In genomic region chr15:42890161-42890913, GRCh38 we compare ENCODE assay signal across 14 cellular contexts. TPM values are rescaled to one million over a fixed set of nuclear protein-coding genes. Genes with fewer than 3 reads are reported as not detected.
A peak's percentile ranks its signal among the peaks of the same experiment; 100 is the strongest.
DNase-seq lines count a peak whose midpoint lies in the region; ATAC-seq lines count a peak whose summit lies in the region.
"Had no signal": no experiment of that assay in that cellular context is flagged by ENCODE, and none has a peak within 500 bp of the region (broad histone marks: within the 10 kb centered on the region; RNA-seq: fewer than 3 reads in every experiment).

No MANE protein-coding gene starts in this region.

- peaks cover 5% of the 10 kb centered on the region; the same call in 1 of the 2 replicates for H3K9me3 ChIP-seq in NT2/D1 (ENCODE audit: insufficient read depth, low read length)
- H3K9me3 ChIP-seq: neutrophil had no signal

- H3K4ac ChIP-seq in mesendoderm (ENCODE audit: low read depth, low read length): no peak overlapping the region

- peak overlapping the region; percentile 75 for H3K18ac ChIP-seq in mesendoderm (ENCODE audit: low read length)

- H3K27me3 Mint-ChIP-seq in naive thymus-derived CD8-positive, alpha-beta T cell: no peaks in the 10 kb centered on the region
- no peaks in the 10 kb centered on the region for H3K27me3 Mint-ChIP-seq in T-helper 2 cell treated with Interferon-gamma antibody and Interleukin-4, amounts not matched to agents 5 μg/mL and 100 μg/mL, for 36 hours (ENCODE audit: low read depth)
- H3K27me3 Mint-ChIP-seq: activated naive CD8-positive, alpha-beta T cell treated with anti-CD3 and anti-CD28 coated beads for 36 hours; type B pancreatic cell had no signal

- no peak overlapping the region for H2BK15ac ChIP-seq in mesendoderm (replicated peaks; ENCODE audit: low read depth)

- no peak overlapping the region for H4K5ac ChIP-seq in mesendoderm (ENCODE audit: low read length)

- H3K79me1 ChIP-seq in mesendoderm (ENCODE audit: low read length): no peaks in the 10 kb centered on the region

- no peak overlapping the region for H3K9ac ChIP-seq in NT2/D1 (ENCODE audit: insufficient read length, low read depth)
- no peak overlapping the region for H3K9ac ChIP-seq in mesendoderm (ENCODE audit: low read length)

- no peak overlapping the region for H3K27ac Mint-ChIP-seq in naive thymus-derived CD8-positive, alpha-beta T cell
- H3K27ac Mint-ChIP-seq in T-helper 2 cell treated with Interferon-gamma antibody and Interleukin-4, amounts not matched to agents 5 μg/mL and 100 μg/mL, for 36 hours: no peak overlapping the region
- H3K27ac Mint-ChIP-seq: activated naive CD8-positive, alpha-beta T cell treated with anti-CD3 and anti-CD28 coated beads for 36 hours; type B pancreatic cell had no signal

- H3K4me2 ChIP-seq in mesendoderm (ENCODE audit: low read length): no peak overlapping the region

- no peaks in the 10 kb centered on the region for H3K27me3 ChIP-seq in NT2/D1 (ENCODE audit: insufficient read depth, insufficient read length)
- H3K27me3 ChIP-seq in mesendoderm (ENCODE audit: insufficient read depth, low read length, poor library complexity): no peaks in the 10 kb centered on the region
- H3K27me3 ChIP-seq: neutrophil had no signal

- peaks cover 6 to 26% (median 15%) of the 10 kb centered on the region in 3 donors for H3K36me3 Mint-ChIP-seq in naive thymus-derived CD8-positive, alpha-beta T cell
- peaks cover 10% of the 10 kb centered on the region for H3K36me3 Mint-ChIP-seq in T-helper 2 cell treated with Interferon-gamma antibody and Interleukin-4, amounts not matched to agents 5 μg/mL and 100 μg/mL, for 36 hours (ENCODE audit: low read depth)

- H3K23ac ChIP-seq in mesendoderm (ENCODE audit: low read length): no peak overlapping the region

- peaks cover 5 to 22% (median 16%) of the 10 kb centered on the region in 9 donors for H3K9me3 Mint-ChIP-seq in naive thymus-derived CD8-positive, alpha-beta T cell
- peaks cover 11% of the 10 kb centered on the region for H3K9me3 Mint-ChIP-seq in T-helper 2 cell treated with Interferon-gamma antibody and Interleukin-4, amounts not matched to agents 5 μg/mL and 100 μg/mL, for 36 hours

- no peaks in the 10 kb centered on the region for H3K79me2 ChIP-seq in mesendoderm (ENCODE audit: control insufficient read depth, insufficient read depth, low read length)

- H3K4me1 ChIP-seq in NT2/D1 (ENCODE audit: insufficient read depth, insufficient read length) (peaks cover 2% of the 10 kb centered on the region), mesendoderm (ENCODE audit: control insufficient read depth, low read depth, low read length) (peaks cover 5% of the 10 kb centered on the region)

- peak overlapping the region; percentile 34 for H3K56ac ChIP-seq in mesendoderm (ENCODE audit: low read length)

- no peak overlapping the region for H3K4me3 Mint-ChIP-seq in naive thymus-derived CD8-positive, alpha-beta T cell
- H3K4me3 Mint-ChIP-seq in T-helper 2 cell treated with Interferon-gamma antibody and Interleukin-4, amounts not matched to agents 5 μg/mL and 100 μg/mL, for 36 hours: no peak overlapping the region
- H3K4me3 Mint-ChIP-seq: activated naive CD8-positive, alpha-beta T cell treated with anti-CD3 and anti-CD28 coated beads for 36 hours; type B pancreatic cell had no signal

- no peak overlapping the region for H2AK5ac ChIP-seq in mesendoderm (ENCODE audit: low read length)

- DNase-seq in EH (ENCODE audit: low read depth): peak; percentile 90
- DNase-seq in NT2/D1 (ENCODE audit: low read depth, low spot score): peak; percentile 5
- peak; percentile 60 for DNase-seq in epithelial cell of prostate (ENCODE audit: low read depth, low spot score)
- peak; percentile 97 for DNase-seq in mesendoderm
- no peak for DNase-seq in naive thymus-derived CD8-positive, alpha-beta T cell
- DNase-seq in UCSD-AML1 (lab: John Stamatoyannopoulos, UW; ENCODE audit: unreplicated experiment): no peak
- no peak for DNase-seq in T-helper 2 cell treated with Interferon-gamma antibody and Interleukin-4, amounts not matched to agents 5 μg/mL and 100 μg/mL, for 36 hours (ENCODE audit: low spot score)
- DNase-seq: activated CD4-positive, alpha-beta T cell treated with anti-CD3 and anti-CD28 coated beads for 1 hour; activated naive CD8-positive, alpha-beta T cell treated with anti-CD3 and anti-CD28 coated beads for 36 hours; DMS153; NK-92 treated with Interleukin-12 subunit alpha and Interleukin-12 subunit beta, amount 100 ng/mL, for 24 hours had no signal

- no peaks in the 10 kb centered on the region for H3K36me3 ChIP-seq in NT2/D1 (ENCODE audit: insufficient read depth, insufficient read length, low read length)
- H3K36me3 ChIP-seq in mesendoderm (ENCODE audit: control insufficient read depth, insufficient read depth, low read length): no peaks in the 10 kb centered on the region
- H3K36me3 ChIP-seq: neutrophil had no signal

- H2BK120ac ChIP-seq in mesendoderm (ENCODE audit: low read depth, low read length): no peak overlapping the region

- no peak overlapping the region for H2BK5ac ChIP-seq in mesendoderm (ENCODE audit: low read length)

- WGBS in mesendoderm (ENCODE audit: extremely low coverage, insufficient coverage, low lambda C conversion rate): no CpG with 5 or more reads among the region's 2 CpGs

- H3K4me3 ChIP-seq in NT2/D1 (ENCODE audit: insufficient read length, low read depth) (no peak overlapping the region), mesendoderm (ENCODE audit: low read length) (no peak overlapping the region)

- POLR2A ChIA-PET in naive thymus-derived CD8-positive, alpha-beta T cell (lab: Charles Lee): no interaction called here

- no peak for ATAC-seq in naive thymus-derived CD8-positive, alpha-beta T cell
- no peak for ATAC-seq in HG03469 (IDR thresholded peaks at IDR 0.05; ENCODE audit: unreplicated experiment)

- H3K27ac ChIP-seq in epithelial cell of prostate: peak overlapping the region; percentile 85
- peak overlapping the region; percentile 38 for H3K27ac ChIP-seq in mesendoderm (ENCODE audit: low read depth, low read length)
- H3K27ac ChIP-seq: neutrophil had no signal

- no peak overlapping the region for H4K8ac ChIP-seq in mesendoderm (ENCODE audit: low read depth, low read length)

- H3K4me1 Mint-ChIP-seq in naive thymus-derived CD8-positive, alpha-beta T cell: peaks cover 6 to 14% (median 7%) of the 10 kb centered on the region in 4 donors
- no peaks in the 10 kb centered on the region for H3K4me1 Mint-ChIP-seq in T-helper 2 cell treated with Interferon-gamma antibody and Interleukin-4, amounts not matched to agents 5 μg/mL and 100 μg/mL, for 36 hours (ENCODE audit: low read depth)

RNA-seq across cellular contexts. Expression of gene TTBK2, which starts 30.2 kb away (rescaled TPM):
- 3.1 TPM for polyA plus RNA-seq in mesendoderm (2013, experiment 1 of 2)
- polyA plus RNA-seq in mesendoderm (2013, experiment 2 of 2): 3.3 TPM
- total RNA-seq in naive thymus-derived CD8-positive, alpha-beta T cell: 10 to 100 TPM; 28.9 to 32.1 TPM
- polyA plus RNA-seq in naive thymus-derived CD8-positive, alpha-beta T cell: 10 to 100 TPM; 11.2 to 13.4 (median 13.1) TPM

Comparison
In these comparisons a context has a peak if more than half of its experiments do, and no peak if none do; other contexts are left out.
1. DNase-seq: peak in EH (single experiment), NT2/D1 (single experiment), epithelial cell of prostate (single experiment) and mesendoderm (single experiment); none in naive thymus-derived CD8-positive, alpha-beta T cell (0 of 10), UCSD-AML1 (single experiment) and T-helper 2 cell treated with Interferon-gamma antibody and Interleukin-4, amounts not matched to agents 5 μg/mL and 100 μg/mL, for 36 hours (single experiment).